7 cellular contexts compared by ENCODE assay signal in genomic region chr6:136136274-136136673, GRCh38.
"Had no signal": no experiment of that assay in that cellular context is flagged by ENCODE, and none has a peak within 500 bp of the region (broad histone marks: within the 10 kb centered on the region; RNA-seq: fewer than 3 reads in every experiment).

No MANE protein-coding gene starts in this region.

- H2AFZ ChIP-seq: GM23338 had no signal

- H3K4me3 ChIP-seq: GM23338, K562 had no signal

- ATAC-seq: GM23338, K562 had no signal

- DNase-seq: H9, HCEC 1CT, IMR-90, KG1 had no signal

- H3K4me2 ChIP-seq: GM23338 had no signal

- H3K27ac ChIP-seq: HL-60 had no signal
